ENCODE assay signal across 1 cellular context in the genomic region with DNA sequence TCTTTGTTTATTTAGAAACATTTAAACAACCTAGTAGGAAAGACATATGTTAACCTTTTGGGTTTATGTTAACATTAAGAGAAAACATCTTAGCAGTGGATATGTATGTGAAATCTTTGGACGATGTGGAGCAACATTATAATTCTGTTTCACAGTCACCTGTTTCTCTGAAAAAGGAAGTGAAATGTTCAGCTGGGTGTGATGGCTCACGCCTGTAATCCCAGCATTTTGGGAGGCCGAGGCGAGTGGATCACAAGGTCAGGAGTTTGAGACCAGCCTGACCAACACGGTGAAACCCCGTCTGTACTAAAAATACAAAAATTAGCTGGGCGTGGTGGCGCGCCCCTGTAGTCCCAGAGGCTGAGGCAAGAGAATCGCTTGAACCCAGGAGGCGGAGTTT.
A peak's percentile ranks its signal among the peaks of the same experiment; 100 is the strongest.
TF ChIP-seq lines count a peak whose summit lies in the region.

No MANE protein-coding gene starts in this region.

TF ChIP-seq in K562, 482 proteins besides CTCF, POLR2A, EP300 and RAD21:
- TF ChIP-seq ADNP (tag; IDR thresholded peaks at IDR 0.05): 0 out of 2 replicates have a peak, but pooled peaks have one; percentile 19
